Comparison of ENCODE assay signal across 18 cellular contexts in the genomic region with DNA sequence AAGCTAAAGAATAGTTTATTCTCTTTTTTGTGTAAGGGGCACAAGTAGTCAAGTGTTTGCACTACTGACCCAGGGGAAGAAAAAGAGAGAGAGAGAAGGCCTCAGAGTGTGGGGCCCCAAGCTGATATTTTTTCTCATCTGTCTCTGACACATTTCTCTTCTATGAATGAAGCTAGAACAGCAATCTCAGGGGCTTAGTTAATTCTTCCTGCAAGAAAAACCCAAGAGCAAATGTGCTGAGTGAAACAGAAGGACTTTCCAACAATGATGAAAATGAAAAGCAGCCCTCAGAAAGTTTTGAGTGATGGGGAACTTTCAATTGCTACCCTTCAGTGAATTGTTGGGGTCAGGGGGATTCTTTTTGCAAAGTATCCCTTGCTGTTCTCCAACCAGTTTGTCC. TPM values are rescaled to one million over a fixed set of nuclear protein-coding genes. Genes with fewer than 3 reads are reported as not detected.
A peak's percentile ranks its signal among the peaks of the same experiment; 100 is the strongest.
DNase-seq lines count a peak whose midpoint lies in the region; ATAC-seq and TF ChIP-seq lines count a peak whose summit lies in the region.
"Had no signal": no experiment of that assay in that cellular context is flagged by ENCODE, and none has a peak within 500 bp of the region (broad histone marks: within the 10 kb centered on the region; RNA-seq: fewer than 3 reads in every experiment).

No MANE protein-coding gene starts in this region.

- no peaks in the 10 kb centered on the region for H3K27me3 ChIP-seq in naive thymus-derived CD4-positive, alpha-beta T cell (ENCODE audit: control insufficient read depth in 2 of 2, insufficient read depth in 2 of 2, low read length in 2 of 2)
- no peaks in the 10 kb centered on the region for H3K27me3 ChIP-seq in SJCRH30

- H3K27ac Mint-ChIP-seq in activated T-cell treated with anti-CD3 and anti-CD28 coated beads, Interleukin-2, amount 50 U/mL, for 72 hours: peak overlapping the region; percentile 89
- peak overlapping the region; percentile 67 for H3K27ac Mint-ChIP-seq in activated CD8-positive, alpha-beta T cell treated with anti-CD3 and anti-CD28 coated beads for 36 hours
- H3K27ac Mint-ChIP-seq in naive thymus-derived CD4-positive, alpha-beta T cell: peak overlapping the region in 5 of 9 donors; percentile 34 to 93 (median 56)
- H3K27ac Mint-ChIP-seq: CD14-positive monocyte had no signal

- H3K9me3 Mint-ChIP-seq in activated T-cell treated with anti-CD3 and anti-CD28 coated beads, Interleukin-2, amount 50 U/mL, for 72 hours: peaks cover 0 to 2% of the 10 kb centered on the region in 2 donors
- peaks cover 2% of the 10 kb centered on the region for H3K9me3 Mint-ChIP-seq in activated CD8-positive, alpha-beta T cell treated with anti-CD3 and anti-CD28 coated beads for 36 hours
- H3K9me3 Mint-ChIP-seq in naive thymus-derived CD4-positive, alpha-beta T cell: peaks cover 0 to 6% (median 0%) of the 10 kb centered on the region in 11 donors

- TF ChIP-seq CTCF in activated CD8-positive, alpha-beta T cell treated with anti-CD3 and anti-CD28 coated beads for 36 hours (IDR thresholded peaks at IDR 0.05): no peak

- no peaks in the 10 kb centered on the region for H3K9me3 ChIP-seq in naive thymus-derived CD4-positive, alpha-beta T cell (ENCODE audit: control insufficient read depth in 2 of 3, low read length in 3 of 3)
- no peaks in the 10 kb centered on the region for H3K9me3 ChIP-seq in SJCRH30 (replicated peaks)
- H3K9me3 ChIP-seq: A549 had no signal

- H3K36me3 Mint-ChIP-seq in activated T-cell treated with anti-CD3 and anti-CD28 coated beads, Interleukin-2, amount 50 U/mL, for 72 hours (ENCODE audit: insufficient read depth in 2 of 2): peaks cover 0 to 10% of the 10 kb centered on the region in 2 donors
- H3K36me3 Mint-ChIP-seq in activated CD8-positive, alpha-beta T cell treated with anti-CD3 and anti-CD28 coated beads for 36 hours (ENCODE audit: low read depth): peaks cover 2% of the 10 kb centered on the region
- H3K36me3 Mint-ChIP-seq in naive thymus-derived CD4-positive, alpha-beta T cell: peaks cover 0 to 11% (median 5%) of the 10 kb centered on the region in 5 donors
- H3K36me3 Mint-ChIP-seq: CD14-positive monocyte had no signal

- H3K36me3 ChIP-seq in naive thymus-derived CD4-positive, alpha-beta T cell (ENCODE audit: control insufficient read depth in 2 of 3, insufficient read depth in 3 of 3, low read length in 3 of 3): no peaks in the 10 kb centered on the region
- H3K36me3 ChIP-seq in SJCRH30: no peaks in the 10 kb centered on the region

- no peaks in the 10 kb centered on the region for H3K27me3 Mint-ChIP-seq in activated T-cell treated with anti-CD3 and anti-CD28 coated beads, Interleukin-2, amount 50 U/mL, for 72 hours (ENCODE audit: low read depth)
- no peaks in the 10 kb centered on the region for H3K27me3 Mint-ChIP-seq in activated CD8-positive, alpha-beta T cell treated with anti-CD3 and anti-CD28 coated beads for 36 hours
- H3K27me3 Mint-ChIP-seq in naive thymus-derived CD4-positive, alpha-beta T cell: no peaks in the 10 kb centered on the region

- H3K4me1 Mint-ChIP-seq in activated T-cell treated with anti-CD3 and anti-CD28 coated beads, Interleukin-2, amount 50 U/mL, for 72 hours (ENCODE audit: low read depth): peaks cover 43% of the 10 kb centered on the region
- peaks cover 45% of the 10 kb centered on the region for H3K4me1 Mint-ChIP-seq in activated CD8-positive, alpha-beta T cell treated with anti-CD3 and anti-CD28 coated beads for 36 hours (ENCODE audit: low read depth)
- peaks cover 17 to 51% (median 35%) of the 10 kb centered on the region in 7 donors for H3K4me1 Mint-ChIP-seq in naive thymus-derived CD4-positive, alpha-beta T cell

- peak overlapping the region; percentile 22 to 71 for H3K4me3 Mint-ChIP-seq in activated T-cell treated with anti-CD3 and anti-CD28 coated beads, Interleukin-2, amount 50 U/mL, for 72 hours
- H3K4me3 Mint-ChIP-seq in activated CD8-positive, alpha-beta T cell treated with anti-CD3 and anti-CD28 coated beads for 36 hours: peak overlapping the region; percentile 80
- peak overlapping the region in 5 of 10 donors; percentile 12 to 80 (median 37) for H3K4me3 Mint-ChIP-seq in naive thymus-derived CD4-positive, alpha-beta T cell
- H3K4me3 Mint-ChIP-seq: CD14-positive monocyte had no signal

- no peak overlapping the region for H3K27ac ChIP-seq in naive thymus-derived CD4-positive, alpha-beta T cell (ENCODE audit: low read depth, low read length)
- no peak overlapping the region for H3K27ac ChIP-seq in SJCRH30
- H3K27ac ChIP-seq: A549 had no signal

- H3K4me1 ChIP-seq in naive thymus-derived CD4-positive, alpha-beta T cell (ENCODE audit: control insufficient read depth in 2 of 2, insufficient read depth in 2 of 2, low read length in 2 of 2): peaks cover 0 to 7% of the 10 kb centered on the region in 2 donors
- H3K4me1 ChIP-seq in SJCRH30: no peaks in the 10 kb centered on the region
- H3K4me1 ChIP-seq: A549 had no signal

- intact Hi-C loops in activated CD8-positive, alpha-beta T cell treated with anti-CD3 and anti-CD28 coated beads for 36 hours (cut with micrococcal nuclease): no loop called here
- intact Hi-C loops in naive thymus-derived CD4-positive, alpha-beta T cell (cut with micrococcal nuclease): no loop called here

- peak; percentile 51 to 64 for ATAC-seq in activated T-cell treated with anti-CD3 and anti-CD28 coated beads, Interleukin-2, amount 50 U/mL, for 72 hours (replicated peaks in 1 of 2)
- ATAC-seq in activated CD8-positive, alpha-beta T cell treated with anti-CD3 and anti-CD28 coated beads for 36 hours: no peak
- ATAC-seq in naive thymus-derived CD4-positive, alpha-beta T cell: no peak
- no peak for ATAC-seq in HG03442 (IDR thresholded peaks at IDR 0.05; ENCODE audit: unreplicated experiment)
- ATAC-seq: A549 had no signal

- no peak overlapping the region for H3K4me3 ChIP-seq in naive thymus-derived CD4-positive, alpha-beta T cell (ENCODE audit: low read length)
- no peak overlapping the region for H3K4me3 ChIP-seq in SJCRH30
- H3K4me3 ChIP-seq: A549 had no signal

- CTCF ChIA-PET in activated CD8-positive, alpha-beta T cell treated with anti-CD3 and anti-CD28 coated beads for 36 hours (lab: Charles Lee): interaction anchor here (0.8 to 2.4 kb wide), 4 partner anchors 9 to 62 kb away, joined by 3 to 6 read pairs (median 5); a partner anchor contains a TSS
- CTCF ChIA-PET in naive thymus-derived CD4-positive, alpha-beta T cell (lab: Charles Lee): interaction anchor here (1.3 kb wide), 1 partner anchor 9 kb away, joined by 3 read pairs; a partner anchor contains a TSS

- POLR2A ChIA-PET in activated CD8-positive, alpha-beta T cell treated with anti-CD3 and anti-CD28 coated beads for 36 hours (lab: Charles Lee): interaction anchor here (1.5 to 1.6 kb wide), 2 partner anchors 9 to 41 kb away, joined by 3 to 4 read pairs; a partner anchor contains a TSS
- POLR2A ChIA-PET in naive thymus-derived CD4-positive, alpha-beta T cell (lab: Charles Lee): interaction anchor here (0.7 to 1.9 kb wide), 5 partner anchors 9 to 62 kb away, joined by 3 to 7 read pairs (median 4); a partner anchor contains a TSS

- no peak for DNase-seq in activated T-cell treated with anti-CD3 and anti-CD28 coated beads, Interleukin-2, amount 50 U/mL, for 72 hours
- DNase-seq in activated T-cell treated with anti-CD3 and anti-CD28 coated beads for 4 hours (no peak), NCI-H1092 treated with DMSO at 0.1 percent for 48 hours (lab: John Stamatoyannopoulos, UW) (no peak), SJCRH30 (no peak)
- no peak for DNase-seq in activated CD8-positive, alpha-beta T cell treated with anti-CD3 and anti-CD28 coated beads for 36 hours
- DNase-seq in naive thymus-derived CD4-positive, alpha-beta T cell: no peak
- DNase-seq: DMS79 treated with DMSO at 0.1 percent for 48 hours, IMR-90, Kasumi-1, MM.1S, NCI-H1105, NCI-H1694 treated with DMSO at 0.1 percent for 48 hours, NCI-H2107, NCI-H2227 treated with DMSO at 0.1 percent for 48 hours, NCI-H524 had no signal

RNA-seq across cellular contexts. Expression of a gene that starts 9.2 kb away (rescaled TPM):
- 100 to 1,000 TPM; 281 to 298 TPM for total RNA-seq in activated T-cell treated with anti-CD3 and anti-CD28 coated beads, Interleukin-2, amount 50 U/mL, for 72 hours
- total RNA-seq in activated CD8-positive, alpha-beta T cell treated with anti-CD3 and anti-CD28 coated beads for 36 hours: 100 to 1,000 TPM; 426 to 435 TPM
- total RNA-seq in naive thymus-derived CD4-positive, alpha-beta T cell: 100 to 1,000 TPM; 267 to 635 (median 274) TPM
- polyA plus RNA-seq in naive thymus-derived CD4-positive, alpha-beta T cell: 100 to 1,000 TPM; 485 to 550 TPM
- total RNA-seq in SJCRH30 (2014; rRNA removed; shearing (Covaris generic)): 247 and 249 TPM in 2 replicates

Comparison
In these comparisons a context has a peak if more than half of its experiments do, and no peak if none do; other contexts are left out.
1. ATAC-seq: peak in activated T-cell treated with anti-CD3 and anti-CD28 coated beads, Interleukin-2, amount 50 U/mL, for 72 hours (2 of 2); none in activated CD8-positive, alpha-beta T cell treated with anti-CD3 and anti-CD28 coated beads for 36 hours (single experiment), naive thymus-derived CD4-positive, alpha-beta T cell (single experiment) and HG03442 (single experiment).
2. Peak in every context shown above with its lines, with median percentiles within 50 percentile points of each other: H3K27ac Mint-ChIP-seq.